ENCODE assay signal across 21 cellular contexts in the genomic region with DNA sequence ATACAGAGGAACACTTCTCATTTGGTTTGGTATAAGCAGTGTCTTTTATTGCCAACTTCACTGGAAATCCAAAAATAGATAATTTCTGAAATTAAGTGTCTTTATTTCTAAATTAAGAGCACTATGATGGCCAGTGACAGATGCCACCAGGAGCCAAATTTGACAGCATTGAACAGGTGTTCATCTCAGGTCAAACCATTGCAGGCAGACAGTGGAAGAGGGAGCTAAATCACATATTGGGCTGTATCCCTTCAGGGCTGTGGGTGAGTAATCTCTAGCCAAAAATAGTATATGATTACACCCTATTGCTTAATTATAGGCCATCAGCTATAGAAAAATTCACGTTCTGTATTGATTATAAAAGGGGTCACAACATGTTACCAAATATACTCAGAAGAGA.
DNase-seq lines count a peak whose midpoint lies in the region; ATAC-seq and TF ChIP-seq lines count a peak whose summit lies in the region.
"Had no signal": no experiment of that assay in that cellular context is flagged by ENCODE, and none has a peak within 500 bp of the region (broad histone marks: within the 10 kb centered on the region; RNA-seq: fewer than 3 reads in every experiment).

No MANE protein-coding gene starts in this region.

- no peaks in the 10 kb centered on the region for H3K27me3 ChIP-seq in SJCRH30
- no peaks in the 10 kb centered on the region for H3K27me3 ChIP-seq in uterus

- H3K4me3 ChIP-seq in SJCRH30: no peak overlapping the region
- H3K4me3 ChIP-seq in uterus: no peak overlapping the region
- H3K4me3 ChIP-seq: GM23248 had no signal

- no peak for TF ChIP-seq CTCF in uterus (IDR thresholded peaks at IDR 0.05)

- H3K36me3 ChIP-seq in SJCRH30 (no peaks in the 10 kb centered on the region), uterus (no peaks in the 10 kb centered on the region)

- TF ChIP-seq POLR2A in uterus (IDR thresholded peaks at IDR 0.05): no peak

- ATAC-seq in HG02623 (IDR thresholded peaks at IDR 0.05; ENCODE audit: unreplicated experiment) (no peak), HG03039 (IDR thresholded peaks at IDR 0.05; ENCODE audit: unreplicated experiment) (no peak)
- ATAC-seq: PC-3, Right ventricle myocardium inferior, T-cell had no signal

- intact Hi-C loops in uterus (cut with DNase I; ENCODE audit: low total_unique reads): no loop called here

- peak overlapping the region; percentile 17; the same call in 1 of the 2 replicates for H3K27ac ChIP-seq in SJCRH30
- H3K27ac ChIP-seq in uterus: no peak overlapping the region
- H3K27ac ChIP-seq: GM23248 had no signal

- DNase-seq in NCI-H2227 treated with DMSO at 0.1 percent for 48 hours (lab: John Stamatoyannopoulos, UW) (peak; percentile 27), NCI-H2227 (lab: John Stamatoyannopoulos, UW; ENCODE audit: unreplicated experiment) (no peak), NCI-H524 (lab: John Stamatoyannopoulos, UW) (peak; percentile 30 to 67), SJCRH30 (peak; percentile 26 to 61), GM19240 (ENCODE audit: insufficient read length, low spot score) (no peak), uterus (no peak)
- DNase-seq: DMS153, DND-41, GM23248, H7, MV-4-11, NCI-H1105, NCI-H1694 treated with DMSO at 0.1 percent for 48 hours, NCI-H2171 treated with DMSO at 0.1 percent for 48 hours, NCI-H446, NCI-H526 treated with DMSO at 0.1 percent for 48 hours, PC-3, T-cell had no signal

- H3K9me3 ChIP-seq in SJCRH30 (replicated peaks): no peaks in the 10 kb centered on the region
- no peaks in the 10 kb centered on the region for H3K9me3 ChIP-seq in uterus

- H3K4me1 ChIP-seq in SJCRH30 (peaks cover 11% of the 10 kb centered on the region), uterus (no peaks in the 10 kb centered on the region)

Comparison
In these comparisons a context has a peak if more than half of its experiments do, and no peak if none do; other contexts are left out.
1. DNase-seq: peak in NCI-H2227 treated with DMSO at 0.1 percent for 48 hours (single experiment), NCI-H524 (2 of 2) and SJCRH30 (2 of 2); none in NCI-H2227 (single experiment), GM19240 (single experiment) and uterus (0 of 2).